In genomic region chr21:42892931-42893660, GRCh38 we compare ENCODE assay signal across 1 cellular context.
A peak's percentile ranks its signal among the peaks of the same experiment; 100 is the strongest.
TF ChIP-seq lines count a peak whose summit lies in the region.

Gene NDUFV3, plus strand, starts transcription at chr21:42893309. Its CDS starts 25 bp downstream, at chr21:42893334.

TF ChIP-seq in HepG2, 621 proteins besides CTCF, POLR2A, EP300 and RAD21 (continued from another document and continues in another):
- TF ChIP-seq ZHX2 (IDR thresholded peaks at IDR 0.05; ENCODE audit: low read depth) (no peak; the same call in 1 of the 2 replicates), ZHX2 (CRISPR knock-in tag; IDR thresholded peaks at IDR 0.05; ENCODE audit: borderline replicate concordance) (peak; percentile 88; the same call in 1 of the 2 replicates), ZNF124 (CRISPR knock-in tag; IDR thresholded peaks at IDR 0.05) (no peak; the same call in 1 of the 2 replicates), GMEB2 (CRISPR knock-in tag; IDR thresholded peaks at IDR 0.05; ENCODE audit: low read depth) (no peak), ZNF10 (CRISPR knock-in tag; IDR thresholded peaks at IDR 0.05; ENCODE audit: borderline replicate concordance, low read depth) (no peak), REST (IDR thresholded peaks at IDR 0.05; ENCODE audit: borderline replicate concordance in 1 of 2, low read depth in 1 of 2, low read length in 2 of 2) (no peak; a peak in 1 of 4 replicates), RBFOX2 (IDR thresholded peaks at IDR 0.05; ENCODE audit: low read depth, low read length) (peak; percentile 98), ZNF331 (CRISPR knock-in tag; IDR thresholded peaks at IDR 0.05) (peak; percentile 45; the same call in 1 of the 2 replicates), PHF8 (CRISPR knock-in tag; IDR thresholded peaks at IDR 0.05) (peak; percentile 99), ATF7 (IDR thresholded peaks at IDR 0.05) (no peak), ATF7 (CRISPR knock-in tag; IDR thresholded peaks at IDR 0.05) (0 out of 2 replicates have a peak, but pooled peaks have one; percentile 32), ATF5 (CRISPR knock-in tag; IDR thresholded peaks at IDR 0.05; ENCODE audit: low read depth) (no peak), PCBP2 (optimal IDR thresholded peaks at IDR 0.05; ENCODE audit: low read depth, low read length, poor library complexity, severe bottlenecking) (no peak), XRCC5 (optimal IDR thresholded peaks at IDR 0.05; ENCODE audit: low read length) (peak; percentile 79), CERS6 (CRISPR knock-in tag; IDR thresholded peaks at IDR 0.05) (0 out of 2 replicates have a peak, but pooled peaks have one; percentile 41), MLLT10 (CRISPR knock-in tag; IDR thresholded peaks at IDR 0.05) (0 out of 2 replicates have a peak, but pooled peaks have one; percentile 35), ADNP (CRISPR knock-in tag; IDR thresholded peaks at IDR 0.05) (0 out of 2 replicates have a peak, but pooled peaks have one; percentile 39), SIN3A (IDR thresholded peaks at IDR 0.05; ENCODE audit: borderline replicate concordance, low read depth, low read length) (peak; percentile 27; the same call in 1 of the 2 replicates), TAF15 (IDR thresholded peaks at IDR 0.05; ENCODE audit: low read depth, low read length, poor library complexity, severe bottlenecking) (peak; percentile 54), KLF6 (CRISPR knock-in tag; IDR thresholded peaks at IDR 0.05) (peak; percentile 21; the same call in 1 of the 2 replicates), ZNF207 (IDR thresholded peaks at IDR 0.05; ENCODE audit: borderline replicate concordance) (no peak), ZNF274 (CRISPR knock-in tag; IDR thresholded peaks at IDR 0.05) (peak; percentile 64), RARA (CRISPR knock-in tag; IDR thresholded peaks at IDR 0.05) (no peak; the same call in 1 of the 2 replicates), ZSCAN22 (CRISPR knock-in tag; IDR thresholded peaks at IDR 0.05) (peak; percentile 59; the same call in 1 of the 2 replicates), NR0B2 (CRISPR knock-in tag; IDR thresholded peaks at IDR 0.05) (no peak), CENPBD1 (CRISPR knock-in tag; IDR thresholded peaks at IDR 0.05; ENCODE audit: borderline replicate concordance, low read depth) (no peak), HCFC1 (IDR thresholded peaks at IDR 0.05; ENCODE audit: low read depth, low read length) (no peak; the same call in 1 of the 2 replicates), EEA1 (CRISPR knock-in tag; IDR thresholded peaks at IDR 0.05; ENCODE audit: borderline replicate concordance) (peak; percentile 76; the same call in 1 of the 2 replicates), MXD3 (CRISPR knock-in tag; IDR thresholded peaks at IDR 0.05) (no peak), MAZ (IDR thresholded peaks at IDR 0.05; ENCODE audit: borderline replicate concordance, low read depth, low read length) (peak; percentile 57; the same call in 1 of the 2 replicates), MAZ (CRISPR knock-in tag; IDR thresholded peaks at IDR 0.05; ENCODE audit: low read depth) (peak; percentile 67), REL (CRISPR knock-in tag; conservative IDR thresholded peaks at IDR 0.05) (peak; percentile 77; the same call in 1 of the 2 replicates), DMTF1 (CRISPR knock-in tag; IDR thresholded peaks at IDR 0.05) (no peak), DRAP1 (CRISPR knock-in tag; IDR thresholded peaks at IDR 0.05) (peak; percentile 93), ELF3 (CRISPR knock-in tag; IDR thresholded peaks at IDR 0.05) (0 out of 2 replicates have a peak, but pooled peaks have one; percentile 37), BRF2 (CRISPR knock-in tag; IDR thresholded peaks at IDR 0.05) (0 out of 2 replicates have a peak, but pooled peaks have one; percentile 37), ZBTB33 (CRISPR knock-in tag; IDR thresholded peaks at IDR 0.05) (no peak), CBFB (CRISPR knock-in tag; IDR thresholded peaks at IDR 0.05) (no peak; the same call in 1 of the 2 replicates)
